ENCODE assay signal across 9 cellular contexts in genomic region chr13:30408319-30409101, GRCh38. TPM values are rescaled to one million over a fixed set of nuclear protein-coding genes. Genes with fewer than 3 reads are reported as not detected.
DNase-seq lines count a peak whose midpoint lies in the region; ATAC-seq, FAIRE-seq and TF ChIP-seq lines count a peak whose summit lies in the region.
"Had no signal": no experiment of that assay in that cellular context is flagged by ENCODE, and none has a peak within 500 bp of the region (broad histone marks: within the 10 kb centered on the region; RNA-seq: fewer than 3 reads in every experiment).

No MANE protein-coding gene starts in this region.

- H3K27me3 Mint-ChIP-seq in activated naive CD8-positive, alpha-beta T cell treated with anti-CD3 and anti-CD28 coated beads, Interleukin-2, amount 10 ng/mL, durations not matched to agents 7 days and 5 days = peaks cover 10% of the 10 kb centered on the region

- DNase-seq in BE2C (peak; percentile 97), SK-N-MC (ENCODE audit: low read depth, low spot score) (no peak), Right ventricle myocardium superior (peak; percentile 97), pancreas (peak; percentile 92 to 98 (median 98)), thyroid gland (peak; percentile 95 to 96)
- DNase-seq in activated naive CD8-positive, alpha-beta T cell treated with anti-CD3 and anti-CD28 coated beads, Interleukin-2, amount 10 ng/mL, durations not matched to agents 7 days and 5 days = peak; percentile 88

- no peaks in the 10 kb centered on the region for H3K9me3 Mint-ChIP-seq in activated naive CD8-positive, alpha-beta T cell treated with anti-CD3 and anti-CD28 coated beads, Interleukin-2, amount 10 ng/mL, durations not matched to agents 7 days and 5 days

- peak in 1 of 2 donors; percentile 31 for TF ChIP-seq POLR2A in thyroid gland (IDR thresholded peaks at IDR 0.05)

- peak; percentile 69 for TF ChIP-seq CTCF in BE2C (IDR thresholded peaks at IDR 0.05; ENCODE audit: low read depth, low read length)
- peak; percentile 67 to 85 (median 78) for TF ChIP-seq CTCF in pancreas (IDR thresholded peaks at IDR 0.05)
- TF ChIP-seq CTCF in thyroid gland (IDR thresholded peaks at IDR 0.05) = peak; percentile 49 to 97 (median 78)

- H3K4me3 ChIP-seq in BE2C (ENCODE audit: low read depth, low read length) (peak overlapping the region; percentile 33), SK-N-MC (no peak overlapping the region), pancreas (peak overlapping the region in 2 of 4 donors; percentile 12 to 30), thyroid gland (replicated peaks in 1 of 3) (peak overlapping the region in 1 of 3 donors; percentile 13)

- H3K4me3 Mint-ChIP-seq in activated naive CD8-positive, alpha-beta T cell treated with anti-CD3 and anti-CD28 coated beads, Interleukin-2, amount 10 ng/mL, durations not matched to agents 7 days and 5 days = peak overlapping the region; percentile 81

- no peaks in the 10 kb centered on the region for H3K36me3 ChIP-seq in BE2C
- no peaks in the 10 kb centered on the region for H3K36me3 ChIP-seq in SK-N-MC (ENCODE audit: insufficient read depth, low read length)
- no peaks in the 10 kb centered on the region for H3K36me3 ChIP-seq in pancreas
- no peaks in the 10 kb centered on the region for H3K36me3 ChIP-seq in thyroid gland

- H3K27me3 ChIP-seq in BE2C (no peaks in the 10 kb centered on the region), pancreas (no peaks in the 10 kb centered on the region), thyroid gland (no peaks in the 10 kb centered on the region)

- H3K9ac ChIP-seq in SK-N-MC (ENCODE audit: insufficient read length) = peak overlapping the region; percentile 75

- WGBS in pancreas, 2 donors = 17 to 24% methylated on average over 33 to 51 of the region's 51 CpGs
- 23 to 61% methylated on average over 12 to 35 of the region's 51 CpGs for WGBS in thyroid gland, 2 donors

- intact Hi-C loops in Right ventricle myocardium superior (cut with DNase I) (loop anchor here (5.0 to 10.0 kb wide), 2 partner anchors 59 to 166 kb away; partner anchors contain the start of gene HMGB1), pancreas (cut with DNase I) (no loop called here), thyroid gland (cut with DNase I) (loop anchor here (10.0 kb wide), 1 partner anchor 46 kb away; no protein-coding TSS in a partner anchor)

- H3K9me3 ChIP-seq in BE2C (no peaks in the 10 kb centered on the region), SK-N-MC (ENCODE audit: low read depth, low read length) (no peaks in the 10 kb centered on the region), pancreas (no peaks in the 10 kb centered on the region), thyroid gland (no peaks in the 10 kb centered on the region)

- no peak for FAIRE-seq in pancreas (lab: Jason Lieb, UNC)

- H3K36me3 Mint-ChIP-seq in activated naive CD8-positive, alpha-beta T cell treated with anti-CD3 and anti-CD28 coated beads, Interleukin-2, amount 10 ng/mL, durations not matched to agents 7 days and 5 days = no peaks in the 10 kb centered on the region

- POLR2A ChIA-PET in activated naive CD8-positive, alpha-beta T cell treated with anti-CD3 and anti-CD28 coated beads, Interleukin-2, amount 10 ng/mL, durations not matched to agents 7 days and 5 days (lab: Charles Lee) = interaction anchor here (1.0 to 1.5 kb wide), 4 partner anchors 11 to 163 kb away, joined by 3 to 5 read pairs (median 4); partner anchors contain the start of gene HMGB1

- H3K4me1 ChIP-seq in BE2C (peaks cover 5% of the 10 kb centered on the region), pancreas (peaks cover 0 to 3% (median 0%) of the 10 kb centered on the region in 3 donors), thyroid gland (peaks cover 3 to 20% of the 10 kb centered on the region in 2 donors)

- peak; percentile 87 for ATAC-seq in GM19324 (IDR thresholded peaks at IDR 0.05; ENCODE audit: low FRiP score, unreplicated experiment)
- ATAC-seq in HG03460 (IDR thresholded peaks at IDR 0.05; ENCODE audit: unreplicated experiment) = peak; percentile 89
- peak; percentile 94 for ATAC-seq in activated naive CD8-positive, alpha-beta T cell treated with anti-CD3 and anti-CD28 coated beads, Interleukin-2, amount 10 ng/mL, durations not matched to agents 7 days and 5 days (ENCODE audit: low read depth)
- ATAC-seq in Right ventricle myocardium superior (ENCODE audit: poor library complexity) = peak; percentile 95
- ATAC-seq in pancreas = peak; percentile 95 to 98 (median 96)

- peak overlapping the region; percentile 72 for H3K27ac Mint-ChIP-seq in activated naive CD8-positive, alpha-beta T cell treated with anti-CD3 and anti-CD28 coated beads, Interleukin-2, amount 10 ng/mL, durations not matched to agents 7 days and 5 days

- peaks cover 16% of the 10 kb centered on the region for H3K4me1 Mint-ChIP-seq in activated naive CD8-positive, alpha-beta T cell treated with anti-CD3 and anti-CD28 coated beads, Interleukin-2, amount 10 ng/mL, durations not matched to agents 7 days and 5 days

- H3K27ac ChIP-seq in SK-N-MC (peak overlapping the region; percentile 100), pancreas (peak overlapping the region; percentile 24 to 72 (median 68)), thyroid gland (peak overlapping the region; percentile 57 to 69 (median 61))

RNA-seq across cellular contexts. Expression of gene UBE2L5, which starts 13.8 kb away (rescaled TPM):
- 0.73 TPM for polyA plus RNA-seq in BE2C (2012; ENCODE audit: insufficient read depth, insufficient read length, low read depth)
- not detected for total RNA-seq in activated naive CD8-positive, alpha-beta T cell treated with anti-CD3 and anti-CD28 coated beads, Interleukin-2, amount 10 ng/mL, durations not matched to agents 7 days and 5 days
- total RNA-seq in Right ventricle myocardium superior = not detected
- total RNA-seq in pancreas = not detected
- polyA plus RNA-seq in pancreas = under 1 TPM in 1 of 2 donors, not detected in 1; 0.02 TPM
- total RNA-seq in thyroid gland = not detected
- total RNA-seq: activated CD8-positive, alpha-beta memory T cell treated with anti-CD3 and anti-CD28 coated beads for 36 hours had no signal

RNA-seq across cellular contexts. Expression of gene HMGB1, which starts 57.2 kb away (rescaled TPM):
- polyA plus RNA-seq in BE2C (2012; ENCODE audit: insufficient read depth, insufficient read length, low read depth) = 295 TPM
- total RNA-seq in activated naive CD8-positive, alpha-beta T cell treated with anti-CD3 and anti-CD28 coated beads, Interleukin-2, amount 10 ng/mL, durations not matched to agents 7 days and 5 days = 100 to 1,000 TPM; 483 to 504 TPM
- 163 TPM for total RNA-seq in Right ventricle myocardium superior
- total RNA-seq in pancreas = 100 to 1,000 TPM in 1 of 6 donors, 10 to 100 TPM in 5; 53.5 to 116 (median 75.7) TPM
- 100 to 1,000 TPM; 101 to 196 TPM for polyA plus RNA-seq in pancreas
- 100 to 1,000 TPM; 255 to 467 (median 327) TPM for total RNA-seq in thyroid gland

Comparison
In these comparisons a context has a peak if more than half of its experiments do, and no peak if none do; other contexts are left out.
1. intact Hi-C loops: an anchor here in Right ventricle myocardium superior (5.0 to 10.0 kb wide) and thyroid gland (10.0 kb wide); none called in pancreas.